8 cellular contexts compared by ENCODE assay signal in the genomic region with DNA sequence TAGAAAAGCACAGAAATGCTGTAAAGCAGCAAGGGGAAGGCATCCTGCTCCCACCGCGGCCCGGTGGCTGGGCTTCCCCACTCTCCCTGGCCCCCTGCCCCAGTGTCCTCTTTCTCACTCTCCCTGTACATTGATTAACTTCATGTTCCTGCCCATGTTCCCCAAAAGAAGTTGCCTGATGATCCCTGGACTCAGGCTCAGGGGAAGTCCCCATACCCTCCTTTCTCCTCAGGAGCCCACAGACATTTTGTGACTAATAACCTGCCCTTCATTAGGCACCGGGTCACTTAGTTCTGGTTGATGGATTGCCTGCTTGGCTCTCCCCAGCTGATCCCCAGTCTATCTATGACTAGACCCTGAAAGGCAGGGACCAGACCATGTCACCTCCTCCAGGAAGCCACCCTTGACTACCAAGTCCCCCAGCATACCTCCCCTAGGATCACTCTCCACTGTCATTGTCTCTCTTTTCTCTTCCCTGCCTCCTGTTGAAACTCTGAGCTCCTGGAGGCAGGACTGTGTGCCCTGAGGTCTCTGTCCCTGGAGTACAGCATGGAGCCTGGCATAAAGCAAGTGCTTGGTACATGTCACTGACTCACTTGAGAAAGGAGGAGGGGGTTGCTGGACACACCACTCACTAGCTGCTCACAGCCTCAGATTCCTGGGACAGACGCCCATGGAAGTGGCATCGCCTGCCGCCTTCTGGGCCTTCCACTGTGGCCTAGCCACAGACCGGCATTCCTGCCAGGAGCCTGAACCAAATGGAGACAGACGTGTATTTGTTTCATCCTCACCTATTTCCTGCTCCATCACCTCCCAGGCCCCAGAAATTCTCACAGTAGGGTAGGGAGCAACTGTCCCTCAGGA. TPM values are rescaled to one million over a fixed set of nuclear protein-coding genes. Genes with fewer than 3 reads are reported as not detected.
DNase-seq lines count a peak whose midpoint lies in the region; ATAC-seq and TF ChIP-seq lines count a peak whose summit lies in the region.

No MANE protein-coding gene starts in this region.

- intact Hi-C loops in psoas muscle (cut with DNase I) = no loop called here

- peak overlapping the region; percentile 32 for H3K4me3 ChIP-seq in WI38 (ENCODE audit: low read depth, low read length)
- peak overlapping the region; percentile 41 for H3K4me3 ChIP-seq in fibroblast of the aortic adventitia (ENCODE audit: low read depth, low read length)
- no peak overlapping the region for H3K4me3 ChIP-seq in psoas muscle

- H3K36me3 ChIP-seq in psoas muscle (ENCODE audit: insufficient read depth in 1 of 2, low read depth in 1 of 2) = no peaks in the 10 kb centered on the region

- peaks cover 7% of the 10 kb centered on the region for H3K4me1 ChIP-seq in psoas muscle

- ATAC-seq in psoas muscle (no peak), HG03159 (IDR thresholded peaks at IDR 0.05; ENCODE audit: unreplicated experiment) (no peak)

- WGBS in psoas muscle, 3 donors = 56 to 65% (median 62%) methylated on average over 9 of the region's 9 CpGs

- H3K9me3 ChIP-seq in psoas muscle = no peaks in the 10 kb centered on the region

- DNase-seq in ELR (ENCODE audit: low read depth) = peak; percentile 69
- DNase-seq in fibroblast of the aortic adventitia (ENCODE audit: low read depth) = no peak
- no peak for DNase-seq in psoas muscle
- no peak for DNase-seq in COLO829 (ENCODE audit: low spot score)
- DNase-seq in NCI-H82 treated with DMSO at 0.1 percent for 48 hours (lab: John Stamatoyannopoulos, UW; ENCODE audit: unreplicated experiment) = no peak
- DNase-seq in SIG-M5 treated with dmso at 0.1 percent for 504 hours (lab: John Stamatoyannopoulos, UW; ENCODE audit: unreplicated experiment) = no peak

- peak overlapping the region; percentile 65 for H3K27ac ChIP-seq in psoas muscle

- no peaks in the 10 kb centered on the region for H3K27me3 ChIP-seq in psoas muscle (ENCODE audit: insufficient read depth in 3 of 3, low read length in 2 of 3)

- TF ChIP-seq CTCF in WI38 (IDR thresholded peaks at IDR 0.05; ENCODE audit: low read depth, low read length) (no peak), fibroblast of the aortic adventitia (IDR thresholded peaks at IDR 0.05; ENCODE audit: insufficient read depth, low read length) (no peak), psoas muscle (IDR thresholded peaks at IDR 0.05) (no peak)

RNA-seq across cellular contexts. Expression of a gene that starts 13.5 kb away (rescaled TPM):
- total RNA-seq in fibroblast of the aortic adventitia (ENCODE audit: low replicate concordance) (10.1 and 442 TPM in 2 replicates), psoas muscle (10 to 100 TPM in 1 of 4 donors, 1 to 10 TPM in 3; 4.7 to 10.0 (median 8.7) TPM)
- 1 to 10 TPM; 2.6 to 4.8 (median 4.2) TPM for polyA plus RNA-seq in psoas muscle
